In genomic region chr4:150224896-150225591, GRCh38 we compare ENCODE assay signal across 14 cellular contexts.
A peak's percentile ranks its signal among the peaks of the same experiment; 100 is the strongest.
DNase-seq lines count a peak whose midpoint lies in the region; ATAC-seq, FAIRE-seq and TF ChIP-seq lines count a peak whose summit lies in the region.
"Had no signal": no experiment of that assay in that cellular context is flagged by ENCODE, and none has a peak within 500 bp of the region (broad histone marks: within the 10 kb centered on the region; RNA-seq: fewer than 3 reads in every experiment).

No MANE protein-coding gene starts in this region.

- no peak for TF ChIP-seq EP300 in K562 (IDR thresholded peaks at IDR 0.05; ENCODE audit: low read length)

- H3K4me1 ChIP-seq in ACC112 (ENCODE audit: control insufficient read depth, insufficient read depth, low read length, unreplicated experiment) (peaks cover 32% of the 10 kb centered on the region), K562 (replicated peaks in 1 of 2; ENCODE audit: control insufficient read depth in 2 of 2, insufficient read depth in 2 of 2, low read length in 2 of 2) (no peaks in the 10 kb centered on the region)

- FAIRE-seq in K562 (lab: Jason Lieb, UNC): no peak

- no peak for TF ChIP-seq CTCF in HFF-Myc (IDR thresholded peaks at IDR 0.05; ENCODE audit: low read depth, low read length, missing control alignments)
- no peak for TF ChIP-seq CTCF in K562 (IDR thresholded peaks at IDR 0.05 in 2 of 3, conservative IDR thresholded peaks at IDR 0.05 in 1 of 3; ENCODE audit: insufficient read depth in 2 of 3, low read depth in 1 of 3, low read length in 3 of 3)

- BruUV-seq in K562 (replicated peaks; lab: Mats Ljungman, UMichigan): no TSS peak

- no peak for TF ChIP-seq POLR2A in K562 (conservative IDR thresholded peaks at IDR 0.05)

- POLR2A ChIA-PET in K562 (lab: Yijun Ruan, JAX): interaction anchor here (1.5 kb wide), 1 partner anchor 9 kb away, joined by 4 read pairs; no protein-coding TSS in a partner anchor

- H3K27me3 ChIP-seq in ACC112 (ENCODE audit: insufficient read depth, low read length): no peaks in the 10 kb centered on the region
- H3K27me3 ChIP-seq in K562 (ENCODE audit: control insufficient read depth in 2 of 2, insufficient read depth in 2 of 2, low read length in 2 of 2): peaks cover 8 to 13% of the 10 kb centered on the region in 2 experiments; a peak in 3 of 5 replicates
- H3K27me3 ChIP-seq: thyroid gland had no signal

- intact Hi-C loops in K562 (cut with micrococcal nuclease): no loop called here

- no peak for TF ChIP-seq RAD21 in K562 (CRISPR knock-in tag; conservative IDR thresholded peaks at IDR 0.05 in 1 of 2, IDR thresholded peaks at IDR 0.05 in 1 of 2)

- in situ Hi-C loops in K562 (cut with MboI): loop anchor here (25.0 kb wide), 1 partner anchor 238 kb away; no protein-coding TSS in a partner anchor

- ATAC-seq in K562: peak; percentile 48; the same call in 1 of the 3 replicates
- ATAC-seq in GM19328 (IDR thresholded peaks at IDR 0.05; ENCODE audit: unreplicated experiment): no peak
- no peak for ATAC-seq in HG03280 (IDR thresholded peaks at IDR 0.05; ENCODE audit: unreplicated experiment)

- H3K9ac ChIP-seq in K562 (ENCODE audit: insufficient read depth in 1 of 2, low read depth in 2 of 2, low read length in 2 of 2): no peak overlapping the region

- no peaks in the 10 kb centered on the region for H3K9me3 ChIP-seq in K562 (replicated peaks; ENCODE audit: control insufficient read depth, insufficient read depth, low read depth, low read length)
- H3K9me3 ChIP-seq: thyroid gland had no signal

- no peaks in the 10 kb centered on the region for H4K20me1 ChIP-seq in K562 (replicated peaks; ENCODE audit: control insufficient read depth, insufficient read depth, low read length)

- WGBS in K562 (ENCODE audit: insufficient coverage, low coverage, missing lambda C conversion rate): under 1% methylated on average over 6 of the region's 6 CpGs

- H3K36me3 ChIP-seq in ACC112 (ENCODE audit: insufficient read depth, low read length) (no peaks in the 10 kb centered on the region), K562 (ENCODE audit: control insufficient read depth, insufficient read depth, low read length) (no peaks in the 10 kb centered on the region)
- H3K36me3 ChIP-seq: thyroid gland had no signal

- CTCF ChIA-PET in K562 (lab: Yijun Ruan, JAX; ENCODE audit: low intra/inter-chr PET ratio): no interaction called here

- H3K27ac ChIP-seq in ACC112 (ENCODE audit: low read depth, low read length): peak overlapping the region; percentile 92
- no peak overlapping the region for H3K27ac ChIP-seq in K562 (ENCODE audit: extremely low read depth, low read depth, low read length)
- H3K27ac ChIP-seq: RWPE1, thyroid gland had no signal

- DNase-seq in HFF-Myc (ENCODE audit: extremely low read depth, low read depth): peak; percentile 89
- DNase-seq in K562 (ENCODE audit: extremely low read depth in 1 of 4, low spot score in 3 of 4): no peak
- peak; percentile 38 for DNase-seq in iPS-NIHi7 (ENCODE audit: extremely low spot score)
- DNase-seq in UCSD-AML1 (lab: John Stamatoyannopoulos, UW; ENCODE audit: unreplicated experiment): no peak
- no peak for DNase-seq in HuH-7.5 (ENCODE audit: low spot score)
- DNase-seq: activated CD4-positive, alpha-beta T cell treated with anti-CD3 and anti-CD28 coated beads for 1 hour; activated gamma-delta T cell; CD4-positive, CD25-positive, alpha-beta regulatory T cell; effector CD4-positive, alpha-beta T cell; thyroid gland had no signal

- H2AFZ ChIP-seq in ACC112 (ENCODE audit: low read length, unreplicated experiment): peak overlapping the region; percentile 91
- H2AFZ ChIP-seq in K562 (ENCODE audit: low read depth, low read length): no peak overlapping the region

- H3K9me1 ChIP-seq in K562 (ENCODE audit: control insufficient read depth, insufficient read depth, low read length): no peaks in the 10 kb centered on the region

- no peak overlapping the region for H3K4me2 ChIP-seq in K562 (ENCODE audit: insufficient read depth, low read length)

- H3K4me3 ChIP-seq in ACC112 (ENCODE audit: low read depth, low read length) (peak overlapping the region; percentile 66), HFF-Myc (replicated peaks; ENCODE audit: low read depth, low read length) (no peak overlapping the region), K562 (no peak overlapping the region)
- H3K4me3 ChIP-seq: thyroid gland had no signal

- H3K79me2 ChIP-seq in ACC112 (ENCODE audit: control insufficient read depth, insufficient read depth, low read length, unreplicated experiment) (no peaks in the 10 kb centered on the region), K562 (ENCODE audit: control insufficient read depth, insufficient read depth, low read length) (no peaks in the 10 kb centered on the region)

TF ChIP-seq in K562, 482 proteins besides CTCF, POLR2A, EP300 and RAD21:
- TF ChIP-seq CLOCK (CRISPR knock-in tag; IDR thresholded peaks at IDR 0.05; ENCODE audit: borderline replicate concordance) (no peak), PREB (CRISPR knock-in tag; IDR thresholded peaks at IDR 0.05) (no peak), ETS1 (conservative IDR thresholded peaks at IDR 0.05; ENCODE audit: control insufficient read depth, low read depth, low read length) (no peak), NONO (IDR thresholded peaks at IDR 0.05; ENCODE audit: low read depth in 2 of 2, low read length in 1 of 2) (no peak)
- TF ChIP-seq, protein P1, sequence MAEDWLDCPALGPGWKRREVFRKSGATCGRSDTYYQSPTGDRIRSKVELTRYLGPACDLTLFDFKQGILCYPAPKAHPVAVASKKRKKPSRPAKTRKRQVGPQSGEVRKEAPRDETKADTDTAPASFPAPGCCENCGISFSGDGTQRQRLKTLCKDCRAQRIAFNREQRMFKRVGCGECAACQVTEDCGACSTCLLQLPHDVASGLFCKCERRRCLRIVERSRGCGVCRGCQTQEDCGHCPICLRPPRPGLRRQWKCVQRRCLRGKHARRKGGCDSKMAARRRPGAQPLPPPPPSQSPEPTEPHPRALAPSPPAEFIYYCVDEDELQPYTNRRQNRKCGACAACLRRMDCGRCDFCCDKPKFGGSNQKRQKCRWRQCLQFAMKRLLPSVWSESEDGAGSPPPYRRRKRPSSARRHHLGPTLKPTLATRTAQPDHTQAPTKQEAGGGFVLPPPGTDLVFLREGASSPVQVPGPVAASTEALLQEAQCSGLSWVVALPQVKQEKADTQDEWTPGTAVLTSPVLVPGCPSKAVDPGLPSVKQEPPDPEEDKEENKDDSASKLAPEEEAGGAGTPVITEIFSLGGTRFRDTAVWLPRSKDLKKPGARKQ (CRISPR knock-in tag; IDR thresholded peaks at IDR 0.05): no peak

Comparison
In these comparisons a context has a peak if more than half of its experiments do, and no peak if none do; other contexts are left out.
1. DNase-seq: peak in HFF-Myc (single experiment) and iPS-NIHi7 (single experiment); none in K562 (0 of 4), UCSD-AML1 (single experiment) and HuH-7.5 (single experiment).